ENCODE assay signal across 8 cellular contexts in the genomic region with DNA sequence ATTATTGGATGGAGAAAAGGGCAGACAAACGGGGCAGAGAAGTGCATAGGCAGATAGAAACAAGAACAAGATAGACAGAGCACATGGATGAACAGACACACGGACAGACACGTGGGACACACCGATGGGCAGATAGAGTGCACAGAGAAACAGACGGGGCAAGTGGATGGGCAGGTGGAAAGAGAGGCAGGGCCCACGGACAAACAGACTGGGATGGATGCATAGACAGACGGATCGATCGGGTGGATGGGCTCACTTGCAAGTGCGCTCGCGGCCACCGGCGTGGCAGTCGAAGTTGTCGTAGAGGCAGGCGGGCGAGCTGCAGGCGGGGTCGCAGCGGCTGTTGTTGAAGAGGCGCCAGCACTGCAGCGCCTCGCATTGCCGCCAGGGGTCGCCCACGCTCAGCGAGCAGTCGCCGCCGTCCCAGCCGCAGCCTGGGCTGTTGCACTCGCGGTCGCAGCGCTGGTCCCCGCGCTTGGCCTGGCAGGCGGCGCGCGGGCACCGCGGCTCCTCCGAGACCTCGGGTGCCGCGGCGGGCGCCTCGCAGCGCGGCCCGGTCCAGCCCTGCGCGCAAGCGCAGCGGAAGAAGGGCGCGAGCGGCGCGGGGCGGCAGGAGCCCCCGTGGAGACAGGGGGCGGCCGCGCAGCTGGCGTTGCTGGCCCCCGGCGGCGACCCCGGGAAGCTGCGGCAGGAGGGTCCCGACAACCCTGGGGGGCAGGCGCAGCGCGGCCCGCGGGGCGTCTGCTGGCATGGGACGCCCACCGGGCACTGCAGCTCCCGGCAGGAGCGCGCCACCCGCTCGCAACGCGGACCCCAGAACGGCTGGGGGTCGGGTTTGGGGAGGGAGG. TPM values are rescaled to one million over a fixed set of nuclear protein-coding genes. Genes with fewer than 3 reads are reported as not detected.
A peak's percentile ranks its signal among the peaks of the same experiment; 100 is the strongest.
DNase-seq lines count a peak whose midpoint lies in the region; ATAC-seq and TF ChIP-seq lines count a peak whose summit lies in the region.

No MANE protein-coding gene starts in this region.

- H3K36me3 Mint-ChIP-seq in GM23338 (ENCODE audit: low read depth) = peaks cover 64% of the 10 kb centered on the region

- H2AFZ ChIP-seq in GM23338 (no peak overlapping the region), smooth muscle cell (ENCODE audit: low read depth) (no peak overlapping the region)

- 0 out of 2 replicates have a peak overlapping the region, but pooled peaks have one; percentile 7 for H3K4me3 ChIP-seq in BJ (ENCODE audit: low read depth, low read length)
- H3K4me3 ChIP-seq in GM23338 = peak overlapping the region; percentile 57
- no peak overlapping the region for H3K4me3 ChIP-seq in astrocyte of the spinal cord (ENCODE audit: low read depth, low read length)
- peak overlapping the region; percentile 22 for H3K4me3 ChIP-seq in iPS-18a (ENCODE audit: low read length)
- peak overlapping the region; percentile 10 for H3K4me3 ChIP-seq in smooth muscle cell

- H3K4me1 ChIP-seq in GM23338 (ENCODE audit: insufficient read depth) (no peaks in the 10 kb centered on the region), iPS-18a (ENCODE audit: control insufficient read depth, low read depth, low read length) (no peaks in the 10 kb centered on the region), smooth muscle cell (ENCODE audit: low read depth) (no peaks in the 10 kb centered on the region)

- H3K27me3 Mint-ChIP-seq in GM23338 (ENCODE audit: insufficient read depth, low read depth, poor library complexity) = peaks cover 8% of the 10 kb centered on the region

- H3K27ac ChIP-seq in GM23338 (ENCODE audit: low read depth) = no peak overlapping the region
- H3K27ac ChIP-seq in iPS-18a (ENCODE audit: low read length) = no peak overlapping the region
- H3K27ac ChIP-seq in smooth muscle cell (ENCODE audit: low read depth) = no peak overlapping the region

- H3K9ac ChIP-seq in iPS-18a (ENCODE audit: low read length) (no peak overlapping the region), smooth muscle cell (ENCODE audit: low read depth) (no peak overlapping the region)

- H3K27ac Mint-ChIP-seq in GM23338 = peak overlapping the region; percentile 4; the same call in 1 of the 2 replicates

- POLR2A ChIA-PET in BJ (lab: Charles Lee) = no interaction called here

- H3F3A ChIP-seq in GM23338 (replicated peaks; ENCODE audit: low read depth) (peaks cover 29% of the 10 kb centered on the region), smooth muscle cell (ENCODE audit: low read depth) (no peaks in the 10 kb centered on the region)

- in situ Hi-C loops in astrocyte of the spinal cord (cut with HindIII; ENCODE audit: low sequenced_read_pairs) = no loop called here

- H3K4me2 ChIP-seq in GM23338 (peak overlapping the region; percentile 80), smooth muscle cell (peak overlapping the region; percentile 67)

- peaks cover 19% of the 10 kb centered on the region for H3K4me1 Mint-ChIP-seq in GM23338

- peak; percentile 74 for TF ChIP-seq CTCF in BJ (IDR thresholded peaks at IDR 0.05; ENCODE audit: insufficient read depth, low read depth, low read length)
- TF ChIP-seq CTCF in GM23338 (conservative IDR thresholded peaks at IDR 0.05; ENCODE audit: low read depth in 2 of 2) = peak; percentile 52 to 91
- TF ChIP-seq CTCF in astrocyte of the spinal cord (IDR thresholded peaks at IDR 0.05; ENCODE audit: low read depth, low read length) = peak; percentile 85
- peak; percentile 77 for TF ChIP-seq CTCF in smooth muscle cell (IDR thresholded peaks at IDR 0.05; ENCODE audit: borderline replicate concordance, insufficient read depth, poor library complexity, severe bottlenecking)

- H3K4me3 Mint-ChIP-seq in GM23338 = peak overlapping the region; percentile 54

- H3K9me2 ChIP-seq in GM23338 (ENCODE audit: insufficient read depth) = no peaks in the 10 kb centered on the region

- H3K27me3 ChIP-seq in BJ (ENCODE audit: control insufficient read depth, insufficient read depth, low read length) = no peaks in the 10 kb centered on the region
- H3K27me3 ChIP-seq in GM23338 (ENCODE audit: insufficient read depth) = no peaks in the 10 kb centered on the region
- no peaks in the 10 kb centered on the region for H3K27me3 ChIP-seq in iPS-18a (ENCODE audit: control insufficient read depth, insufficient read depth, low read length)
- H3K27me3 ChIP-seq in smooth muscle cell (ENCODE audit: low read depth) = no peaks in the 10 kb centered on the region

- no peaks in the 10 kb centered on the region for H3K9me3 Mint-ChIP-seq in GM23338

- DNase-seq in BJ (ENCODE audit: low read depth) = peak; percentile 6
- DNase-seq in GM23338 (ENCODE audit: low spot score) = peak; percentile 92
- peak; percentile 68 for DNase-seq in NCI-H2029 (lab: John Stamatoyannopoulos, UW)
- DNase-seq in UCSD-AML1 (lab: John Stamatoyannopoulos, UW; ENCODE audit: unreplicated experiment) = peak; percentile 82
- peak; percentile 64 for DNase-seq in astrocyte of the spinal cord (ENCODE audit: low read depth, low spot score)
- DNase-seq in smooth muscle cell (lab: John Stamatoyannopoulos, UW; ENCODE audit: unreplicated experiment) = peak; percentile 57

- no peaks in the 10 kb centered on the region for H3K9me3 ChIP-seq in iPS-18a (ENCODE audit: control insufficient read depth, low read depth, low read length)
- H3K9me3 ChIP-seq in smooth muscle cell (replicated peaks; ENCODE audit: low read depth) = no peaks in the 10 kb centered on the region

- H3K79me2 ChIP-seq in GM23338 (replicated peaks; ENCODE audit: insufficient read depth) (0 out of 2 replicates have a peak, but pooled peaks cover 3% of the 10 kb centered on the region), smooth muscle cell (ENCODE audit: low read depth) (no peaks in the 10 kb centered on the region)

- H3K36me3 ChIP-seq in BJ (ENCODE audit: control insufficient read depth, insufficient read depth, low read length) (peaks cover 18% of the 10 kb centered on the region), GM23338 (ENCODE audit: insufficient read depth) (peaks cover 7% of the 10 kb centered on the region; the same call in 1 of the 2 replicates), iPS-18a (ENCODE audit: control insufficient read depth, low read depth, low read length) (peaks cover 28% of the 10 kb centered on the region), smooth muscle cell (ENCODE audit: low read depth) (no peaks in the 10 kb centered on the region)

- ATAC-seq in GM23338 (peak; percentile 74), GM21528 (IDR thresholded peaks at IDR 0.05; ENCODE audit: low FRiP score, unreplicated experiment) (no peak)

- peaks cover 14% of the 10 kb centered on the region for H4K20me1 ChIP-seq in GM23338 (replicated peaks; ENCODE audit: insufficient read depth)
- peaks cover 59% of the 10 kb centered on the region for H4K20me1 ChIP-seq in smooth muscle cell (ENCODE audit: low read depth)

- 18% methylated on average over 78 of the region's 92 CpGs for WGBS in smooth muscle cell (ENCODE audit: low lambda C conversion rate)

- CTCF ChIA-PET in BJ (lab: Yijun Ruan, JAX) = interaction anchor here (0.6 to 3.0 kb wide), 27 partner anchors 10 to 397 kb away, joined by 3 to 21 read pairs (median 4); a partner anchor contains a TSS

TF ChIP-seq in GM23338, 12 proteins besides CTCF, POLR2A, EP300 and RAD21 (continues in another document):
- no peak for TF ChIP-seq STAT1 (IDR thresholded peaks at IDR 0.05; ENCODE audit: unreplicated experiment)
- TF ChIP-seq CREB1 (CRISPR knock-in tag; IDR thresholded peaks at IDR 0.05; ENCODE audit: low read depth) = no peak
- TF ChIP-seq ZNF114 (CRISPR knock-in tag; IDR thresholded peaks at IDR 0.05) = no peak
- no peak for TF ChIP-seq NANOG (IDR thresholded peaks at IDR 0.05; ENCODE audit: borderline replicate concordance)

RNA-seq across cellular contexts. Expression of a gene that starts 23.3 kb away (rescaled TPM):
- polyA plus RNA-seq in BJ (2011; rRNA removed) (13.3 and 37.6 TPM in 2 replicates), GM23338 (2016; fragmentation: Nextera tagmentation; extraction: Ambion mirVana) (24.3 and 25.0 TPM in 2 replicates), smooth muscle cell (92.5 and 122 TPM in 2 replicates)
- polyA minus RNA-seq in BJ (2011; rRNA and poly(A)+ RNA removed) = 41.8 and 52.6 TPM in 2 replicates
- 151 and 172 TPM in 2 replicates for total RNA-seq in GM23338 (2014; rRNA removed; shearing (Covaris generic))
- 56.6 and 72.0 TPM in 2 replicates for total RNA-seq in smooth muscle cell

RNA-seq across cellular contexts. Expression of a gene that starts 54.8 kb away (rescaled TPM):
- 0.04 and 0.05 TPM in 2 replicates for polyA plus RNA-seq in BJ (2011; rRNA removed)
- polyA minus RNA-seq in BJ (2011; rRNA and poly(A)+ RNA removed) = 0.38 TPM in 1 of 2 replicates, not detected in the other
- 15.0 and 24.8 TPM in 2 replicates for total RNA-seq in GM23338 (2014; rRNA removed; shearing (Covaris generic))
- polyA plus RNA-seq in GM23338 (2016; fragmentation: Nextera tagmentation; extraction: Ambion mirVana) = 19.7 and 19.8 TPM in 2 replicates
- total RNA-seq in smooth muscle cell = 3.6 and 4.0 TPM in 2 replicates
- 3.1 and 10.3 TPM in 2 replicates for polyA plus RNA-seq in smooth muscle cell

Comparison
In these comparisons a context has a peak if more than half of its experiments do, and no peak if none do; other contexts are left out.
1. DNase-seq: peak in every context shown above with its lines; median percentile 92 in GM23338; 82 in UCSD-AML1; 68 in NCI-H2029; 64 in astrocyte of the spinal cord; 57 in smooth muscle cell; 6 in BJ.